In the genomic region with DNA sequence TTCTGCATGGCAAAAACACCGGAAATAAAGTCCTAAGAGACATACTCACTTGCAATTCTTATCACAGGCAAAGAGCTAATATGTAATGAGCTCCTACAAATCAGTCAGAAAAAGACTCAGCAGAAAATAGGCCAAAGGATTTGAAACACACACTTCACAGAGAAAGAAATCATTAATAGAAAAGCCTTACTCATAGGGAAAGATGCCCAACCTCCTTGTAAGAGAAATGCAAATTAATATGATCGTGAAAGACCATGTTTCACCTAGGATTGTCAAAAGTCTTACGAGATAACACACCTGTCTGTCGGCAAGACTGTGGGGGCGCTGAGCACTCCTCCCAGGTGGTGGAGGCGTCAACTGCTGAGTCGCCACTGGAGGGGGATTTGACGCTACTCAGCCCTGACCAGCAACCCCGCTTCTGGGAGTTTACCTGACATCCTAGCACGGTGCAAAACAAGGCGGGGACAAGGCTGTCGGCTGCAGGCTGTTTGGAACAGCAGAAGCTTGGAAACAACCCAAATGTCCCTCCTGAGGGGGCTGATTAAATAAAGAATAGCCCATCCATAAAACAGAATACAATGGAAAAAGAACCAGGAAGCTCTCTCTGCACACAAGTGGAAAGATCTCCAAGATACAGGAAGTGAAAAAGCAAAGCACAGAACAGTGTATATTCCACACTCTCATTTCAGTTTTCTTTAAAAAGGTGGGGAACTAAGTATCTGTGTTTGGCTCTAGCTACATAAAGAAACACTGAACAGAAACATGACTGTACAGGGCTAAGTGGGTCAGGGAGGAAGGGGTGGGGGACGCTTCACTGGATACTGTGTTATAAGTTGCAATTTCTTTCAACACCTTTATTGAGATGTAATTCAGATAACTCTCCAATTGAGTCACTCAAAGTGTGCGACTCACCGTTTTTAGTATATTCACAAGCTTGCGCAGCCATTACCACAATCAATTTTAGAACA, we compare ENCODE assay signal across 8 cellular contexts. TPM values are rescaled to one million over a fixed set of nuclear protein-coding genes. Genes with fewer than 3 reads are reported as not detected.
DNase-seq lines count a peak whose midpoint lies in the region; ATAC-seq and TF ChIP-seq lines count a peak whose summit lies in the region.

No MANE protein-coding gene starts in this region.

- no peak overlapping the region for H3K9ac ChIP-seq in endodermal cell (ENCODE audit: extremely low read depth, low read length, poor library complexity, severe bottlenecking)

- peak overlapping the region; percentile 91 for H3K27ac Mint-ChIP-seq in endodermal cell
- peak overlapping the region; percentile 69 for H3K27ac Mint-ChIP-seq in nephron progenitor cell

- 62 to 78% methylated on average over 13 to 16 of the region's 16 CpGs for WGBS in endodermal cell (ENCODE audit: insufficient coverage in 1 of 2, insufficient read length in 1 of 2), 2 experiments

- H3K36me3 Mint-ChIP-seq in endodermal cell (ENCODE audit: low read depth): peaks cover 57% of the 10 kb centered on the region
- H3K36me3 Mint-ChIP-seq in nephron progenitor cell (ENCODE audit: low read depth): peaks cover 48% of the 10 kb centered on the region

- DNase-seq in COLO668 (lab: John Stamatoyannopoulos, UW; ENCODE audit: unreplicated experiment): peak; percentile 34
- peak; percentile 60 for DNase-seq in WERI-Rb-1
- peak; percentile 88 for DNase-seq in endodermal cell
- DNase-seq in nephron progenitor cell: peak; percentile 20
- DNase-seq in GM03348 (ENCODE audit: low spot score): no peak

- H3K36me3 ChIP-seq in WERI-Rb-1: peaks cover 87% of the 10 kb centered on the region
- H3K36me3 ChIP-seq in endodermal cell (ENCODE audit: control insufficient read depth, insufficient read depth, low read length): peaks cover 65% of the 10 kb centered on the region

- H3K27me3 Mint-ChIP-seq in endodermal cell (ENCODE audit: insufficient read depth) (no peaks in the 10 kb centered on the region), nephron progenitor cell (ENCODE audit: low read depth, poor library complexity) (no peaks in the 10 kb centered on the region)

- H3K4me3 ChIP-seq in WERI-Rb-1 (ENCODE audit: low read depth, low read length): no peak overlapping the region
- no peak overlapping the region for H3K4me3 ChIP-seq in endodermal cell (ENCODE audit: low read length)

- TF ChIP-seq CTCF in WERI-Rb-1 (IDR thresholded peaks at IDR 0.05; ENCODE audit: low read depth, low read length) (peak; percentile 51), endodermal cell (conservative IDR thresholded peaks at IDR 0.05) (peak; percentile 63), nephron progenitor cell (IDR thresholded peaks at IDR 0.05) (no peak)

- ATAC-seq in GM19397 (IDR thresholded peaks at IDR 0.05; ENCODE audit: unreplicated experiment) (peak; percentile 67), HG03457 (IDR thresholded peaks at IDR 0.05; ENCODE audit: unreplicated experiment) (peak; percentile 72), GM19328 (IDR thresholded peaks at IDR 0.05; ENCODE audit: unreplicated experiment) (no peak)

- H3K4me1 ChIP-seq in endodermal cell (ENCODE audit: control insufficient read depth, insufficient read depth, low read length): peaks cover 8% of the 10 kb centered on the region

- H3K4me1 Mint-ChIP-seq in endodermal cell (peaks cover 20% of the 10 kb centered on the region), nephron progenitor cell (peaks cover 56% of the 10 kb centered on the region)

- H3K4me3 Mint-ChIP-seq in endodermal cell: peak overlapping the region; percentile 11
- no peak overlapping the region for H3K4me3 Mint-ChIP-seq in nephron progenitor cell

- no peaks in the 10 kb centered on the region for H3K27me3 ChIP-seq in WERI-Rb-1 (ENCODE audit: insufficient read depth, low read depth, severe bottlenecking)
- H3K27me3 ChIP-seq in endodermal cell (ENCODE audit: control insufficient read depth, insufficient read depth, low read length, poor library complexity, severe bottlenecking): no peaks in the 10 kb centered on the region

- H3K27ac ChIP-seq in WERI-Rb-1 (no peak overlapping the region), endodermal cell (ENCODE audit: low read depth, low read length) (no peak overlapping the region)

- no peaks in the 10 kb centered on the region for H3K9me3 Mint-ChIP-seq in endodermal cell
- no peaks in the 10 kb centered on the region for H3K9me3 Mint-ChIP-seq in nephron progenitor cell

- H3K9me3 ChIP-seq in WERI-Rb-1 (ENCODE audit: severe bottlenecking) (no peaks in the 10 kb centered on the region), endodermal cell (ENCODE audit: control insufficient read depth, low read length) (no peaks in the 10 kb centered on the region)

RNA-seq across cellular contexts. Expression of gene CSNK1E, which starts 11.5 kb away (rescaled TPM):
- 100 to 1,000 TPM; 224 to 229 TPM for total RNA-seq in endodermal cell
- polyA plus RNA-seq in endodermal cell (2013, experiment 1 of 2): 167 TPM
- polyA plus RNA-seq in endodermal cell (2013, experiment 2 of 2): 148 TPM

RNA-seq across cellular contexts. Expression of gene TMEM184B, which starts 33.0 kb away (rescaled TPM):
- total RNA-seq in endodermal cell: 10 to 100 TPM; 55.4 to 57.6 TPM
- polyA plus RNA-seq in endodermal cell (2013, experiment 1 of 2): 56.1 TPM
- polyA plus RNA-seq in endodermal cell (2013, experiment 2 of 2): 47.2 TPM
